In the genomic region with DNA sequence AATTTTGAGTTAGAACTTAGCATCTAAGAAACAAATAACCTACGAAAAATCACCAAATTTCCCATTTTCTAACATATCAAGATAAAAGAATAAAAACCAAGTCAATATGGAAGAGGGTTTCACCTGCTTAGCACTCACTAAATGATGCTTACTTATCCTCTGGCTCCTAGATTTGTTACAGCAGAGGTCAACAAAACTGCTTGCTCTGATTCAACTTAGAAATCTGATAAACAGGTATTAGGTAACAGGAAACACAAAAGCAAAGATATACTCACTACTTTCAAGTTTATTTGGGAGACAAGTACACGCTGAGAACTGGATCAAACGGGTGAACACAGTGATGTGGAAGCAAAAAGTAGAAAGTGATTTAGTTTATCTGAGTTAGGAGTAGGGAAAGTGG, we compare ENCODE assay signal across 13 cellular contexts.
A peak's percentile ranks its signal among the peaks of the same experiment; 100 is the strongest.
DNase-seq lines count a peak whose midpoint lies in the region; ATAC-seq and TF ChIP-seq lines count a peak whose summit lies in the region.
"Had no signal": no experiment of that assay in that cellular context is flagged by ENCODE, and none has a peak within 500 bp of the region (broad histone marks: within the 10 kb centered on the region; RNA-seq: fewer than 3 reads in every experiment).

No MANE protein-coding gene starts in this region.

- no peak for TF ChIP-seq POLR2A in stomach (IDR thresholded peaks at IDR 0.05)

- no peaks in the 10 kb centered on the region for H3K27me3 ChIP-seq in SK-N-SH (ENCODE audit: insufficient read depth)
- H3K27me3 ChIP-seq in PC-3 (ENCODE audit: low read length), result no peaks in the 10 kb centered on the region
- no peaks in the 10 kb centered on the region for H3K27me3 ChIP-seq in stomach
- H3K27me3 ChIP-seq: BLaER1 treated with 17β-estradiol and CSF1 and Interleukin-3, amounts not matched to agents 10 nM and 100 nM had no signal

- H3K4me3 ChIP-seq in SK-N-SH (ENCODE audit: low read depth in 2 of 2, low read length in 1 of 2), result no peak overlapping the region
- no peak overlapping the region for H3K4me3 ChIP-seq in PC-3 (ENCODE audit: low read length)
- H3K4me3 ChIP-seq in stomach, result no peak overlapping the region
- H3K4me3 ChIP-seq: BLaER1 treated with 17β-estradiol and CSF1 and Interleukin-3, amounts not matched to agents 10 nM and 100 nM had no signal

- H2AFZ ChIP-seq in SK-N-SH (ENCODE audit: low read depth) (peak overlapping the region; percentile 32), PC-3 (ENCODE audit: low read length) (no peak overlapping the region)

- no peak for TF ChIP-seq CTCF in SK-N-SH (IDR thresholded peaks at IDR 0.05)
- no peak for TF ChIP-seq CTCF in PC-3 (conservative IDR thresholded peaks at IDR 0.05; ENCODE audit: low read depth, low read length)
- TF ChIP-seq CTCF in stomach (IDR thresholded peaks at IDR 0.05), result no peak

- H3F3A ChIP-seq in SK-N-SH (replicated peaks; ENCODE audit: insufficient read depth), result peaks cover under 1% of the 10 kb centered on the region
- no peaks in the 10 kb centered on the region for H3F3A ChIP-seq in PC-3 (ENCODE audit: low read length, unreplicated experiment)

- CTCF ChIA-PET in SK-N-SH (lab: Yijun Ruan, JAX), result no interaction called here
- CTCF ChIA-PET in PC-3 (lab: Charles Lee), result no interaction called here

- H3K36me3 ChIP-seq in SK-N-SH (replicated peaks in 1 of 2; ENCODE audit: control insufficient read depth in 1 of 2, insufficient read depth in 2 of 2, low read length in 1 of 2), result no peaks in the 10 kb centered on the region
- H3K36me3 ChIP-seq in PC-3 (ENCODE audit: low read depth, low read length), result no peaks in the 10 kb centered on the region
- H3K36me3 ChIP-seq in stomach, result no peaks in the 10 kb centered on the region
- H3K36me3 ChIP-seq: BLaER1 treated with 17β-estradiol and CSF1 and Interleukin-3, amounts not matched to agents 10 nM and 100 nM had no signal

- no peak for ATAC-seq in SK-N-SH treated with all-trans-retinoic acid at 6 μM for 48 hours
- 0 out of 2 replicates have a peak, but pooled peaks have one; percentile 20 for ATAC-seq in PC-3
- peak; percentile 77 for ATAC-seq in left lobe of liver
- no peak for ATAC-seq in GM19467 (IDR thresholded peaks at IDR 0.05; ENCODE audit: unreplicated experiment)
- ATAC-seq: HCT116 had no signal

- DNase-seq in SK-N-SH (no peak), PC-3 (no peak), left lobe of liver (ENCODE audit: low spot score) (no peak), stomach (no peak), kidney tubule cell (ENCODE audit: low spot score) (no peak)
- DNase-seq: CD4-positive, CD25-positive, alpha-beta regulatory T cell; DMS53; GF-D8 had no signal

- H3K9me2 ChIP-seq in SK-N-SH (no peaks in the 10 kb centered on the region), PC-3 (replicated peaks; ENCODE audit: low read length) (no peaks in the 10 kb centered on the region)

- WGBS in SK-N-SH (ENCODE audit: low lambda C conversion rate), result 38% methylated on average over 3 of the region's 3 CpGs
- WGBS in stomach, 5 donors, result 46 to 70% (median 55%) methylated on average over 3 of the region's 3 CpGs

- TF ChIP-seq RAD21 in SK-N-SH (IDR thresholded peaks at IDR 0.05; ENCODE audit: low read length), result no peak

- H4K20me1 ChIP-seq in SK-N-SH (ENCODE audit: insufficient read depth) (no peaks in the 10 kb centered on the region), PC-3 (ENCODE audit: low read length) (no peaks in the 10 kb centered on the region)
- H4K20me1 ChIP-seq: BLaER1 treated with 17β-estradiol and CSF1 and Interleukin-3, amounts not matched to agents 10 nM and 100 nM had no signal

- POLR2A ChIA-PET in SK-N-SH (lab: Yijun Ruan, JAX), result no interaction called here
- POLR2A ChIA-PET in PC-3 (lab: Charles Lee; ENCODE audit: unreplicated experiment), result interaction anchor here (0.6 kb wide), 1 partner anchor 33 kb away, joined by 3 read pairs; no protein-coding TSS in a partner anchor

- no TSS peak for BruUV-seq in PC-3 (replicated peaks; lab: Mats Ljungman, UMichigan)

- H3K27ac ChIP-seq in SK-N-SH (ENCODE audit: low read depth in 2 of 2, low read length in 1 of 2) (no peak overlapping the region), PC-3 (ENCODE audit: low read length) (no peak overlapping the region), stomach (no peak overlapping the region)
- H3K27ac ChIP-seq: 22Rv1; BLaER1 treated with 17β-estradiol and CSF1 and Interleukin-3, amounts not matched to agents 10 nM and 100 nM had no signal

- intact Hi-C loops in PC-3 (cut with micrococcal nuclease) (no loop called here), stomach (cut with DNase I; ENCODE audit: low total_unique reads) (no loop called here)

- H3K4me2 ChIP-seq in SK-N-SH (no peak overlapping the region), PC-3 (ENCODE audit: low read length) (peak overlapping the region; percentile 36; the same call in 1 of the 2 replicates)
- H3K4me2 ChIP-seq: BLaER1 treated with 17β-estradiol and CSF1 and Interleukin-3, amounts not matched to agents 10 nM and 100 nM had no signal

- H3K9ac ChIP-seq in SK-N-SH, result no peak overlapping the region
- H3K9ac ChIP-seq in PC-3 (ENCODE audit: low read length), result no peak overlapping the region
- H3K9ac ChIP-seq: BLaER1 treated with 17β-estradiol and CSF1 and Interleukin-3, amounts not matched to agents 10 nM and 100 nM had no signal

- H3K79me2 ChIP-seq in SK-N-SH (ENCODE audit: insufficient read depth) (no peaks in the 10 kb centered on the region), PC-3 (ENCODE audit: low read length) (no peaks in the 10 kb centered on the region)

- TF ChIP-seq EP300 in SK-N-SH (IDR thresholded peaks at IDR 0.05; ENCODE audit: borderline replicate concordance in 1 of 2, low read depth in 1 of 2, low read length in 1 of 2), result no peak
- TF ChIP-seq EP300 in stomach (IDR thresholded peaks at IDR 0.05), result no peak

- 0 out of 4 replicates have a peak, but pooled peaks cover 0 to 4% of the 10 kb centered on the region in 2 experiments for H3K4me1 ChIP-seq in SK-N-SH (ENCODE audit: control insufficient read depth in 1 of 2, insufficient read depth in 2 of 2, low read depth in 1 of 2, low read length in 1 of 2)
- H3K4me1 ChIP-seq in PC-3 (ENCODE audit: insufficient read depth, low read length), result peaks cover 11% of the 10 kb centered on the region
- peaks cover 0 to 7% (median 2%) of the 10 kb centered on the region in 4 donors for H3K4me1 ChIP-seq in stomach

- H3K9me3 ChIP-seq in SK-N-SH (no peaks in the 10 kb centered on the region), PC-3 (ENCODE audit: low read length) (no peaks in the 10 kb centered on the region), stomach (no peaks in the 10 kb centered on the region)

TF ChIP-seq in SK-N-SH, 30 proteins besides CTCF, POLR2A, EP300 and RAD21 (continues in another document):
- TF ChIP-seq TCF12 (IDR thresholded peaks at IDR 0.05), result no peak
- TF ChIP-seq RCOR1 (IDR thresholded peaks at IDR 0.05; ENCODE audit: low read length), result no peak
- TF ChIP-seq, protein P1, sequence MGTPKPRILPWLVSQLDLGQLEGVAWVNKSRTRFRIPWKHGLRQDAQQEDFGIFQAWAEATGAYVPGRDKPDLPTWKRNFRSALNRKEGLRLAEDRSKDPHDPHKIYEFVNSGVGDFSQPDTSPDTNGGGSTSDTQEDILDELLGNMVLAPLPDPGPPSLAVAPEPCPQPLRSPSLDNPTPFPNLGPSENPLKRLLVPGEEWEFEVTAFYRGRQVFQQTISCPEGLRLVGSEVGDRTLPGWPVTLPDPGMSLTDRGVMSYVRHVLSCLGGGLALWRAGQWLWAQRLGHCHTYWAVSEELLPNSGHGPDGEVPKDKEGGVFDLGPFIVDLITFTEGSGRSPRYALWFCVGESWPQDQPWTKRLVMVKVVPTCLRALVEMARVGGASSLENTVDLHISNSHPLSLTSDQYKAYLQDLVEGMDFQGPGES (IDR thresholded peaks at IDR 0.05; ENCODE audit: low read depth, low read length), result no peak
- TF ChIP-seq TAF1 (IDR thresholded peaks at IDR 0.05; ENCODE audit: borderline replicate concordance, low read depth, low read length), result no peak
- no peak for TF ChIP-seq JUND (IDR thresholded peaks at IDR 0.05)
- TF ChIP-seq GATA2 (CRISPR knock-in tag; IDR thresholded peaks at IDR 0.05), result no peak
- no peak for TF ChIP-seq GABPA (IDR thresholded peaks at IDR 0.05; ENCODE audit: low read depth)
- TF ChIP-seq SIN3A (IDR thresholded peaks at IDR 0.05; ENCODE audit: borderline replicate concordance, low read depth, low read length), result no peak
- no peak for TF ChIP-seq CHD2 (IDR thresholded peaks at IDR 0.05; ENCODE audit: low read length, partially characterized antibody)
- TF ChIP-seq, protein P2, sequence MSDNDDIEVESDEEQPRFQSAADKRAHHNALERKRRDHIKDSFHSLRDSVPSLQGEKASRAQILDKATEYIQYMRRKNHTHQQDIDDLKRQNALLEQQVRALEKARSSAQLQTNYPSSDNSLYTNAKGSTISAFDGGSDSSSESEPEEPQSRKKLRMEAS (IDR thresholded peaks at IDR 0.05; ENCODE audit: low read depth), result no peak
- TF ChIP-seq YY1 (IDR thresholded peaks at IDR 0.05; ENCODE audit: low read depth), result no peak

TF ChIP-seq in SK-N-SH treated with all-trans-retinoic acid at 6 μM for 48 hours, 23 proteins besides CTCF, POLR2A, EP300 and RAD21 (continues in another document):
- TF ChIP-seq, protein P3, sequence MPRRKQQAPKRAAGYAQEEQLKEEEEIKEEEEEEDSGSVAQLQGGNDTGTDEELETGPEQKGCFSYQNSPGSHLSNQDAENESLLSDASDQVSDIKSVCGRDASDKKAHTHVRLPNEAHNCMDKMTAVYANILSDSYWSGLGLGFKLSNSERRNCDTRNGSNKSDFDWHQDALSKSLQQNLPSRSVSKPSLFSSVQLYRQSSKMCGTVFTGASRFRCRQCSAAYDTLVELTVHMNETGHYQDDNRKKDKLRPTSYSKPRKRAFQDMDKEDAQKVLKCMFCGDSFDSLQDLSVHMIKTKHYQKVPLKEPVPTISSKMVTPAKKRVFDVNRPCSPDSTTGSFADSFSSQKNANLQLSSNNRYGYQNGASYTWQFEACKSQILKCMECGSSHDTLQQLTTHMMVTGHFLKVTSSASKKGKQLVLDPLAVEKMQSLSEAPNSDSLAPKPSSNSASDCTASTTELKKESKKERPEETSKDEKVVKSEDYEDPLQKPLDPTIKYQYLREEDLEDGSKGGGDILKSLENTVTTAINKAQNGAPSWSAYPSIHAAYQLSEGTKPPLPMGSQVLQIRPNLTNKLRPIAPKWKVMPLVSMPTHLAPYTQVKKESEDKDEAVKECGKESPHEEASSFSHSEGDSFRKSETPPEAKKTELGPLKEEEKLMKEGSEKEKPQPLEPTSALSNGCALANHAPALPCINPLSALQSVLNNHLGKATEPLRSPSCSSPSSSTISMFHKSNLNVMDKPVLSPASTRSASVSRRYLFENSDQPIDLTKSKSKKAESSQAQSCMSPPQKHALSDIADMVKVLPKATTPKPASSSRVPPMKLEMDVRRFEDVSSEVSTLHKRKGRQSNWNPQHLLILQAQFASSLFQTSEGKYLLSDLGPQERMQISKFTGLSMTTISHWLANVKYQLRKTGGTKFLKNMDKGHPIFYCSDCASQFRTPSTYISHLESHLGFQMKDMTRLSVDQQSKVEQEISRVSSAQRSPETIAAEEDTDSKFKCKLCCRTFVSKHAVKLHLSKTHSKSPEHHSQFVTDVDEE (CRISPR knock-in tag; IDR thresholded peaks at IDR 0.05), result no peak

Comparison
In these comparisons a context has a peak if more than half of its experiments do, and no peak if none do; other contexts are left out.
1. ATAC-seq: peak in PC-3 (single experiment) and left lobe of liver (single experiment); none in SK-N-SH treated with all-trans-retinoic acid at 6 μM for 48 hours (single experiment) and GM19467 (single experiment).